ENCODE assay signal across 15 cellular contexts in the genomic region with DNA sequence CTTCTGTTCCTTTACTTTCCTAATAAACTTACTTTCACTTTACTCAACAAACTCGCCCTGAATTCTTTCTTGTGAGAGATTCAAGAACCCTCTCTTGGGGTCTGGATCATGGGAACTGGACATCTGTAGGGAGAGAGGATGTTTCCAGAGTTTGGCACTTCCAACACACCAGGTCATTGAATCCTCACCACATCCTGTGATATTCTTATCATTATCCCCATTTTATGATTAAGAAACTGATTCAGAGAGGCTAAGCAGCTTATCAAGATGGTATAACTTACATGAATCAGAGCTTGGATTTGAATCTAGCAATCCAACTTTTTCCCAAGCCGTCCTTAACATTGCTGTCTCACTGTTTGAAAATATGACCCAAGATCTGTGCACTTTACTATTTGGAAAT. TPM values are rescaled to one million over a fixed set of nuclear protein-coding genes. Genes with fewer than 3 reads are reported as not detected.
"Had no signal": no experiment of that assay in that cellular context is flagged by ENCODE, and none has a peak within 500 bp of the region (broad histone marks: within the 10 kb centered on the region; RNA-seq: fewer than 3 reads in every experiment).

No MANE protein-coding gene starts in this region.

- H3K9me3 ChIP-seq: mucosa of descending colon, testis had no signal

- ATAC-seq: mucosa of descending colon; natural killer cell treated with Interleukin-12 subunit alpha and Interleukin-12 subunit beta and Interleukin-15 and Interleukin-18, amount 100 ng/mL, for 72 hours; T-helper 17 cell had no signal

- H3K4me1 Mint-ChIP-seq: activated naive CD4-positive, alpha-beta T cell treated with anti-CD3 and anti-CD28 coated beads, Interleukin-2, amount 50 U/mL, for 24 hours; endodermal cell had no signal

- H3K36me3 Mint-ChIP-seq: immature natural killer cell; natural killer cell treated with Interleukin-12 subunit alpha and Interleukin-12 subunit beta and Interleukin-15 and Interleukin-18, amount 100 ng/mL, for 72 hours had no signal

- H3K27ac Mint-ChIP-seq: activated naive CD4-positive, alpha-beta T cell treated with anti-CD3 and anti-CD28 coated beads, Interleukin-2, amount 50 U/mL, for 24 hours; endodermal cell; immature natural killer cell; natural killer cell treated with Interleukin-12 subunit alpha and Interleukin-12 subunit beta and Interleukin-15 and Interleukin-18, amount 100 ng/mL, for 72 hours; stimulated activated naive CD8-positive, alpha-beta T cell treated with anti-CD3 and anti-CD28 coated beads, Interleukin-15, Interleukin-2, amounts not matched to agents 100 ng/mL and 50 ng/mL, for 24 hours; T-helper 17 cell had no signal

- H3K27me3 Mint-ChIP-seq: activated naive CD4-positive, alpha-beta T cell treated with anti-CD3 and anti-CD28 coated beads, Interleukin-2, amount 50 U/mL, for 24 hours had no signal

- H3K4me3 Mint-ChIP-seq: activated naive CD4-positive, alpha-beta T cell treated with anti-CD3 and anti-CD28 coated beads, Interleukin-2, amount 50 U/mL, for 24 hours; endodermal cell; immature natural killer cell; natural killer cell treated with Interleukin-12 subunit alpha and Interleukin-12 subunit beta and Interleukin-15 and Interleukin-18, amount 100 ng/mL, for 72 hours; stimulated activated naive CD8-positive, alpha-beta T cell treated with anti-CD3 and anti-CD28 coated beads, Interleukin-15, Interleukin-2, amounts not matched to agents 100 ng/mL and 50 ng/mL, for 24 hours; T-helper 17 cell had no signal

- H3K4me3 ChIP-seq: mucosa of descending colon, testis had no signal

- H3K27me3 ChIP-seq: testis had no signal

- H3K9me3 Mint-ChIP-seq: activated naive CD4-positive, alpha-beta T cell treated with anti-CD3 and anti-CD28 coated beads, Interleukin-2, amount 50 U/mL, for 24 hours; endodermal cell; immature natural killer cell; natural killer cell treated with Interleukin-12 subunit alpha and Interleukin-12 subunit beta and Interleukin-15 and Interleukin-18, amount 100 ng/mL, for 72 hours; stimulated activated naive CD8-positive, alpha-beta T cell treated with anti-CD3 and anti-CD28 coated beads, Interleukin-15, Interleukin-2, amounts not matched to agents 100 ng/mL and 50 ng/mL, for 24 hours had no signal

- DNase-seq: activated CD4-positive, alpha-beta T cell treated with anti-CD3 and anti-CD28 coated beads, Interleukin-2, amount 50 U/mL, for 1 hour; activated CD4-positive, CD25-positive, alpha-beta regulatory T cell; activated T-cell treated with anti-CD3 and anti-CD28 coated beads, Interleukin-2, amount 50 U/mL, for 1 hour; dermis blood vessel endothelial cell; endodermal cell; glutamatergic neuron; immature natural killer cell; mucosa of descending colon; occipital lobe; stimulated activated CD4-positive, alpha-beta T cell treated with anti-CD3 and anti-CD28 coated beads, Interleukin-2, amount 100 ng/mL, for 48 hours; T-helper 17 cell; testis had no signal

- H3K4me1 ChIP-seq: testis had no signal

- H3K27ac ChIP-seq: testis had no signal

RNA-seq across cellular contexts. Expression of a gene that starts 15.5 kb away (rescaled TPM):
- total RNA-seq: natural killer cell treated with Interleukin-12 subunit alpha and Interleukin-12 subunit beta and Interleukin-15 and Interleukin-18, amount 100 ng/mL, for 72 hours had no signal
